8 cellular contexts compared by ENCODE assay signal in the genomic region with DNA sequence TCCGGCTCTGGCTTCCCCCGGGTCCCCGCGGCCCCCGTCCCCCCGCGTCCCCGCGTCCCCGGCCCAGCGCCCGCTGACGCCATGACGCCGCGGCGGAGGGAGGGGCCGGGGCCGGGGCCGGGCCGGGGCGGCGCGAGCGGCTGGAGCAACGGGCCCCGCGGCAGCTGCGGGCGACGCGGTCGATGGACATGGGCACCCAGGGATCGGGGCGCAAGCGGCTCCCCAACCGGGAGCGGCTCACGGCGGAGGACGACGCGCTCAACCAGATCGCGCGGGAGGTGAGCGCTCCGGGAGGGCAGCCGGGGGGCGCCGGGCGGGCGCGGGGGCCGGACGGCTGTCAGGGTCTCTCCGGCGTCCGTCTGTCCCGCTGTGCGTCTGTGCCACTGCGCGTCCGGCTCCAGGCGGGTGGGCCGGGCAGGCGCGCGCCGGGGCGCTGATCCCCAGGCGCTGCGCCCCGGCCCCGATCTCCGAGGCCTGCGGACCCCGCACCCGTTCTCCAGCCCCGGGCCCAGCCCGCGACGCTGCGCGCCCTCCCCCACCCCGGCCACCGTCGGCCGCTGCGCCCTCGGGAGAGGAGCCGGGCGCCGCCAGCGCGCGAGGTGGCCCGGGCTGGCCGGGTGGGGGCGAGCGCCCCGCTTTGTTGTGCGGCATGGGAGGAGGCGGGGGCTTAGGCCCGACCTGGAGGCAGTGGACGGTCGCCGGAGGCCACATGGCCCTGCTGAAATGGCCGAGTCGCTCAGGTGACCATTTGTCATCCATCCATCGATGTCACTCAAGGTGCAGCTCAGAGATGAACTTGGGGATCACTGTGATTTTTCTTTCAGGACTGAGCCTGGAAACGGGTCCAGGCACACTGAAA. TPM values are rescaled to one million over a fixed set of nuclear protein-coding genes. Genes with fewer than 3 reads are reported as not detected.
DNase-seq lines count a peak whose midpoint lies in the region; ATAC-seq and TF ChIP-seq lines count a peak whose summit lies in the region.

Gene LRRFIP1, plus strand, starts transcription at position 125 of the 859 bp plus-strand sequence. Its CDS starts 58 bp downstream, at position 183.

- H3K9me3 Mint-ChIP-seq in activated T-helper 1 cell treated with anti-CD3 and anti-CD28 coated beads, Interleukin-12 subunit alpha, Interleukin-12 subunit beta, Interleukin-2, Interleukin-4 antibody, amounts not matched to agents 30 ng/mL and 10 ng/mL and 1 ng/mL, durations not matched to agents 14 hours and 24 hours and 36 hours, result no peaks in the 10 kb centered on the region

- H3K4me3 Mint-ChIP-seq in activated T-helper 1 cell treated with anti-CD3 and anti-CD28 coated beads, Interleukin-12 subunit alpha, Interleukin-12 subunit beta, Interleukin-2, Interleukin-4 antibody, amounts not matched to agents 30 ng/mL and 10 ng/mL and 1 ng/mL, durations not matched to agents 14 hours and 24 hours and 36 hours, result peak within 1 kb of the TSS; percentile 74

- H3K27ac ChIP-seq in A673 (ENCODE audit: low read depth, low read length, poor library complexity, severe bottlenecking), result peak within 1 kb of the TSS; percentile 49

- no peaks in the 10 kb centered on the region for H3K36me3 Mint-ChIP-seq in activated T-helper 1 cell treated with anti-CD3 and anti-CD28 coated beads, Interleukin-12 subunit alpha, Interleukin-12 subunit beta, Interleukin-2, Interleukin-4 antibody, amounts not matched to agents 30 ng/mL and 10 ng/mL and 1 ng/mL, durations not matched to agents 14 hours and 24 hours and 36 hours (ENCODE audit: low read depth)

- ATAC-seq in GM18873 (IDR thresholded peaks at IDR 0.05; ENCODE audit: low FRiP score, unreplicated experiment), result no peak

- peaks cover 48% of the 10 kb centered on the region for H3K27me3 Mint-ChIP-seq in activated T-helper 1 cell treated with anti-CD3 and anti-CD28 coated beads, Interleukin-12 subunit alpha, Interleukin-12 subunit beta, Interleukin-2, Interleukin-4 antibody, amounts not matched to agents 30 ng/mL and 10 ng/mL and 1 ng/mL, durations not matched to agents 14 hours and 24 hours and 36 hours (ENCODE audit: insufficient read depth)

- DNase-seq in A673 (ENCODE audit: low spot score) (peak; percentile 37), HCEC 1CT (peak; percentile 35), glomerular visceral epithelial cell (ENCODE audit: extremely low spot score) (peak; percentile 47), SKM-1 (lab: John Stamatoyannopoulos, UW; ENCODE audit: unreplicated experiment) (no peak), NCI-H1092 (lab: John Stamatoyannopoulos, UW) (no peak)
- no peak for DNase-seq in activated T-helper 1 cell treated with anti-CD3 and anti-CD28 coated beads, Interleukin-12 subunit alpha, Interleukin-12 subunit beta, Interleukin-2, Interleukin-4 antibody, amounts not matched to agents 30 ng/mL and 10 ng/mL and 1 ng/mL, durations not matched to agents 14 hours and 24 hours and 36 hours (ENCODE audit: low spot score)

- H3K27me3 ChIP-seq in A673 (replicated peaks; ENCODE audit: insufficient read depth, low read depth, low read length, poor library complexity) (no peaks in the 10 kb centered on the region), neuron (ENCODE audit: insufficient read depth, low read length) (peaks cover 19% of the 10 kb centered on the region)

- no peak within 1 kb of the TSS for H3K27ac Mint-ChIP-seq in activated T-helper 1 cell treated with anti-CD3 and anti-CD28 coated beads, Interleukin-12 subunit alpha, Interleukin-12 subunit beta, Interleukin-2, Interleukin-4 antibody, amounts not matched to agents 30 ng/mL and 10 ng/mL and 1 ng/mL, durations not matched to agents 14 hours and 24 hours and 36 hours

- H3K4me3 ChIP-seq in A673 (ENCODE audit: low read depth, low read length, poor library complexity, severe bottlenecking) (peak within 1 kb of the TSS; percentile 69), neuron (ENCODE audit: low read length) (peak within 1 kb of the TSS; percentile 72)

- POLR2A ChIA-PET in A673 (lab: Charles Lee; ENCODE audit: low non-redundant PET), result no interaction called here

- CTCF ChIA-PET in A673 (lab: Charles Lee), result no interaction called here

- no peak for TF ChIP-seq CTCF in A673 (conservative IDR thresholded peaks at IDR 0.05; ENCODE audit: low read depth, low read length)

- no peaks in the 10 kb centered on the region for H3K9me3 ChIP-seq in A673 (ENCODE audit: low read depth, low read length, poor library complexity, severe bottlenecking)
- no peaks in the 10 kb centered on the region for H3K9me3 ChIP-seq in neuron (ENCODE audit: low read length)

- H3K4me1 ChIP-seq in A673 (ENCODE audit: insufficient read depth, low read length, poor library complexity, severe bottlenecking) (no peaks in the 10 kb centered on the region), neuron (ENCODE audit: insufficient read depth, low read length) (peaks cover 13% of the 10 kb centered on the region)

- intact Hi-C loops in A673 (cut with micrococcal nuclease; ENCODE audit: unreplicated experiment), result no loop called here
- intact Hi-C loops in activated T-helper 1 cell treated with anti-CD3 and anti-CD28 coated beads, Interleukin-12 subunit alpha, Interleukin-12 subunit beta, Interleukin-2, Interleukin-4 antibody, amounts not matched to agents 30 ng/mL and 10 ng/mL and 1 ng/mL, durations not matched to agents 14 hours and 24 hours and 36 hours (cut with micrococcal nuclease), result no loop called here

- H3K36me3 ChIP-seq in A673 (ENCODE audit: insufficient read depth, low read length, poor library complexity, severe bottlenecking) (no peaks in the 10 kb centered on the region), neuron (ENCODE audit: insufficient read depth, low read length) (peaks cover 8% of the 10 kb centered on the region)

- peaks cover 6% of the 10 kb centered on the region for H3K4me1 Mint-ChIP-seq in activated T-helper 1 cell treated with anti-CD3 and anti-CD28 coated beads, Interleukin-12 subunit alpha, Interleukin-12 subunit beta, Interleukin-2, Interleukin-4 antibody, amounts not matched to agents 30 ng/mL and 10 ng/mL and 1 ng/mL, durations not matched to agents 14 hours and 24 hours and 36 hours (ENCODE audit: low read depth)

- peak within 1 kb of the TSS; percentile 41 for H2AFZ ChIP-seq in neuron (ENCODE audit: low read depth, low read length)

- no TSS peak for BruUV-seq in A673 (replicated peaks; lab: Mats Ljungman, UMichigan)

RNA-seq across cellular contexts. Expression of gene LRRFIP1, which starts in this region (rescaled TPM):
- 69.3 and 71.8 TPM in 2 replicates for total RNA-seq in A673 (2021)
- 212 and 226 TPM in 2 replicates for total RNA-seq in activated T-helper 1 cell treated with anti-CD3 and anti-CD28 coated beads, Interleukin-12 subunit alpha, Interleukin-12 subunit beta, Interleukin-2, Interleukin-4 antibody, amounts not matched to agents 30 ng/mL and 10 ng/mL and 1 ng/mL, durations not matched to agents 14 hours and 24 hours and 36 hours

Comparison
In these comparisons a context has a peak if more than half of its experiments do, and no peak if none do; other contexts are left out.
1. DNase-seq: peak in A673 (single experiment), HCEC 1CT (single experiment) and glomerular visceral epithelial cell (single experiment); none in activated T-helper 1 cell treated with anti-CD3 and anti-CD28 coated beads, Interleukin-12 subunit alpha, Interleukin-12 subunit beta, Interleukin-2, Interleukin-4 antibody, amounts not matched to agents 30 ng/mL and 10 ng/mL and 1 ng/mL, durations not matched to agents 14 hours and 24 hours and 36 hours (single experiment), SKM-1 (single experiment) and NCI-H1092 (single experiment).